ENCODE assay signal across 13 cellular contexts in the genomic region with DNA sequence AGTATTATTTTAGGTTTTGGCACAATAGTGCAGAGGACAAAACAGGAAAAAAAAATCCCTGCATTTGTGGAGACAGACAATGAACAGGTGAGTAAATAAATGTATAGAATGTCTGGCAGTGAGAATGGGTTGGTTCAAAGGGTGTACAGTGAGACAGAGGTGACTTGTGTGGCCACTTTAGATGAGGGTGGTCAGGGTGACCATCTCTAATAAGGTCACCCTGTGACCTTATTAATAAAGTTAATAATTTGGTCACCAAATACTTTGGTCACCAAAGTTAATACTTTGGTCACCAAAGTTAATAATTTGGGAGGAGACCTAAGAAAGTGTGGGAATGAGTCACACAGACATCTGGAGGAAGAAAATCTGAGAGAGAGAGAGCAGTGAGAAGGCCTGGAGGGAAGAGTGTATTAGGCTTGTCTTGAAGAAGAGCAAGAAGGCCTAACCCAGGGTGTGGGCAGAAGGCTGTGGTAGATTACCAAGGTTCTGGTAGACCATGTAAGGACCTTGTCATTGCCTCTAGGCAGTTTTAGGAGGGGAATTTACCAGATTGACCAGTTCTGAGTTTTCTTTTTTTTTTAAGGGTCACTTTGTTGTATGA.
A peak's percentile ranks its signal among the peaks of the same experiment; 100 is the strongest.
DNase-seq lines count a peak whose midpoint lies in the region; ATAC-seq and TF ChIP-seq lines count a peak whose summit lies in the region.
"Had no signal": no experiment of that assay in that cellular context is flagged by ENCODE, and none has a peak within 500 bp of the region (broad histone marks: within the 10 kb centered on the region; RNA-seq: fewer than 3 reads in every experiment).

No MANE protein-coding gene starts in this region.

- H3K9me3 ChIP-seq in T-helper 17 cell (ENCODE audit: control insufficient read depth, low read length, poor library complexity, severe bottlenecking) (no peaks in the 10 kb centered on the region), left ventricle myocardium inferior (replicated peaks) (no peaks in the 10 kb centered on the region)
- H3K9me3 ChIP-seq: left lung had no signal

- no peak for TF ChIP-seq CTCF in left ventricle myocardium inferior (IDR thresholded peaks at IDR 0.05; ENCODE audit: borderline replicate concordance)

- H3K4me3 ChIP-seq in left ventricle myocardium inferior = no peak overlapping the region
- H3K4me3 ChIP-seq: left lung had no signal

- ATAC-seq in GM18517 (IDR thresholded peaks at IDR 0.05; ENCODE audit: unreplicated experiment) = peak; percentile 83
- ATAC-seq in GM21367 (IDR thresholded peaks at IDR 0.05; ENCODE audit: unreplicated experiment) = peak; percentile 57
- ATAC-seq in HG02981 (IDR thresholded peaks at IDR 0.05; ENCODE audit: unreplicated experiment) = peak; percentile 82
- no peak for ATAC-seq in T-helper 17 cell
- no peak for ATAC-seq in HG03280 (IDR thresholded peaks at IDR 0.05; ENCODE audit: unreplicated experiment)
- ATAC-seq: left lung had no signal

- peak overlapping the region; percentile 3 for H3K27ac Mint-ChIP-seq in T-helper 17 cell
- H3K27ac Mint-ChIP-seq: B cell had no signal

- no peaks in the 10 kb centered on the region for H3K36me3 Mint-ChIP-seq in T-helper 17 cell (ENCODE audit: low read depth)

- no peak for DNase-seq in T-helper 17 cell
- no peak for DNase-seq in NCI-H2171 (lab: John Stamatoyannopoulos, UW)
- DNase-seq in putamen (ENCODE audit: low spot score) = no peak
- no peak for DNase-seq in left ventricle myocardium inferior
- DNase-seq: activated effector memory CD4-positive, alpha-beta T cell treated with anti-CD3 and anti-CD28 coated beads, Interleukin-2, amount 50 U/mL, for 16 hours; H7; left lung; NCI-H510A treated with DMSO at 0.1 percent for 48 hours had no signal

- H3K4me1 Mint-ChIP-seq in T-helper 17 cell = no peaks in the 10 kb centered on the region
- H3K4me1 Mint-ChIP-seq: B cell had no signal

- H3K27me3 ChIP-seq in left ventricle myocardium inferior (ENCODE audit: low read depth) = no peaks in the 10 kb centered on the region
- H3K27me3 ChIP-seq: left lung had no signal

- no peak overlapping the region for H3K27ac ChIP-seq in left ventricle myocardium inferior (replicated peaks)
- H3K27ac ChIP-seq: left lung had no signal

- intact Hi-C loops in left ventricle myocardium inferior (cut with micrococcal nuclease) = no loop called here

- no peaks in the 10 kb centered on the region for H3K27me3 Mint-ChIP-seq in T-helper 17 cell
- H3K27me3 Mint-ChIP-seq: B cell had no signal

- no peaks in the 10 kb centered on the region for H3K4me1 ChIP-seq in left ventricle myocardium inferior
- H3K4me1 ChIP-seq: left lung had no signal

- H3K36me3 ChIP-seq in left ventricle myocardium inferior = no peaks in the 10 kb centered on the region
- H3K36me3 ChIP-seq: left lung had no signal

- no peak overlapping the region for H3K4me3 Mint-ChIP-seq in T-helper 17 cell
- H3K4me3 Mint-ChIP-seq: B cell had no signal

Comparison
In these comparisons a context has a peak if more than half of its experiments do, and no peak if none do; other contexts are left out.
1. ATAC-seq: peak in GM18517 (single experiment), GM21367 (single experiment) and HG02981 (single experiment); none in T-helper 17 cell (single experiment) and HG03280 (single experiment).